In the genomic region with DNA sequence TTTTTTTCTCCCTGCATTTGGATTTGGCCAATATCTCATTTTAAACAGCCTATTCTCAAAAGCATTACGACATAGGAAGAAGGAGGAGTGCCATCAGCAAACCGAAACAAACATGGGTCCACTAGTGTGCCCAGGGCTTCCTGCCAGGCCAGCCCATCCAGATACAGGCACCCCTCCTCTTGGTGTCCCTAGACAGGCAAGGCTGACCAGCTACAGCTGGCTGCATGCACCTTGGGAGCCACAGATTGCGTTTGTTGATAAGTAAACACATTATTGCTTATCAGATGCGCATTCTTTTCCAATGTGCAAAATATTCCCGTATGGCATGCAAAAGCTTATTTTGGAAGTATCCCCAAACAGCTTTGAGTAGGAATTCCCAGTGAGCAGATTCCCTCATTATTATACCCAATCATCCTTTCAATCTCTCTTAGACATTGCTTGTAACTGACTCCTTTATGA, we compare ENCODE assay signal across 8 cellular contexts.
DNase-seq lines count a peak whose midpoint lies in the region; ATAC-seq and TF ChIP-seq lines count a peak whose summit lies in the region.

No MANE protein-coding gene starts in this region.

- H3K79me2 ChIP-seq in GM23248 (ENCODE audit: insufficient read depth), result no peaks in the 10 kb centered on the region

- TF ChIP-seq POLR2A in spleen (IDR thresholded peaks at IDR 0.05), result no peak

- H3K36me3 ChIP-seq in GM23248 (ENCODE audit: low read depth) (no peaks in the 10 kb centered on the region), spleen (no peaks in the 10 kb centered on the region)

- in situ Hi-C loops in GM23248 (cut with MboI), result no loop called here

- H3K27ac ChIP-seq in GM23248 (no peak overlapping the region), right cardiac atrium (ENCODE audit: low read length) (peak overlapping the region; percentile 3), spleen (peak overlapping the region in 7 of 8 donors; percentile 16 to 70 (median 48))

- H3K27me3 ChIP-seq in GM23248 (replicated peaks; ENCODE audit: insufficient read depth), result no peaks in the 10 kb centered on the region
- H3K27me3 ChIP-seq in right cardiac atrium (ENCODE audit: control insufficient read depth, insufficient read depth), result no peaks in the 10 kb centered on the region
- H3K27me3 ChIP-seq in spleen (replicated peaks in 1 of 7), result no peaks in the 10 kb centered on the region

- H3K9me2 ChIP-seq in GM23248 (ENCODE audit: insufficient read depth), result no peaks in the 10 kb centered on the region

- 0 to 1% methylated on average over 5 of the region's 5 CpGs for WGBS in GM23248 (ENCODE audit: low coverage in 1 of 2, low lambda C conversion rate in 2 of 2, missing lambda C conversion rate in 2 of 2), 2 experiments
- 29% methylated on average over 5 of the region's 5 CpGs for WGBS in right cardiac atrium
- WGBS in spleen, 5 donors, result 61 to 77% (median 73%) methylated on average over 5 of the region's 5 CpGs

- peak overlapping the region; percentile 88 for H3K4me2 ChIP-seq in GM23248 (ENCODE audit: unreplicated experiment)

- H3K9me3 ChIP-seq in GM23248 (ENCODE audit: low read depth) (no peaks in the 10 kb centered on the region), right cardiac atrium (ENCODE audit: control insufficient read depth, low read length) (no peaks in the 10 kb centered on the region), spleen (no peaks in the 10 kb centered on the region)

- peak; percentile 91 for ATAC-seq in right cardiac atrium
- no peak for ATAC-seq in GM21390 (IDR thresholded peaks at IDR 0.05; ENCODE audit: unreplicated experiment)
- ATAC-seq in GM21526 (IDR thresholded peaks at IDR 0.05; ENCODE audit: low FRiP score, unreplicated experiment), result no peak

- no peak for TF ChIP-seq CTCF in WI38 (IDR thresholded peaks at IDR 0.05; ENCODE audit: low read depth, low read length)
- no peak for TF ChIP-seq CTCF in spleen (IDR thresholded peaks at IDR 0.05 in 8 of 11, conservative IDR thresholded peaks at IDR 0.05 in 3 of 11)

- H3K4me3 ChIP-seq in GM23248 (peak overlapping the region; percentile 69), WI38 (ENCODE audit: low read depth, low read length) (peak overlapping the region; percentile 36), right cardiac atrium (ENCODE audit: low read length) (peak overlapping the region; percentile 3), spleen (peak overlapping the region in 3 of 8 donors; percentile 8 to 46 (median 9))

- peaks cover 12% of the 10 kb centered on the region for H3K4me1 ChIP-seq in GM23248 (ENCODE audit: insufficient read depth)
- H3K4me1 ChIP-seq in right cardiac atrium (ENCODE audit: control insufficient read depth, insufficient read depth, low read length), result peaks cover 3% of the 10 kb centered on the region
- H3K4me1 ChIP-seq in spleen, result peaks cover 0 to 18% (median 7%) of the 10 kb centered on the region in 6 donors

- DNase-seq in GM23248 (peak; percentile 74), right cardiac atrium (peak; percentile 76 to 93 (median 90)), spleen (no peak), GF-D8 (lab: John Stamatoyannopoulos, UW) (no peak), GM19240 (ENCODE audit: insufficient read length, low spot score) (no peak)

- peak overlapping the region; percentile 68 for H2AFZ ChIP-seq in GM23248

- peaks cover 4% of the 10 kb centered on the region; the same call in 1 of the 2 replicates for H3F3A ChIP-seq in GM23248 (ENCODE audit: insufficient read depth)

- intact Hi-C loops in right cardiac atrium (cut with DNase I), result no loop called here
- intact Hi-C loops in spleen (cut with DNase I; ENCODE audit: low total_unique reads), result no loop called here

- 0 out of 2 replicates have a peak overlapping the region, but pooled peaks have one; percentile 18 for H3K9ac ChIP-seq in GM23248

- no peaks in the 10 kb centered on the region for H4K20me1 ChIP-seq in GM23248 (ENCODE audit: insufficient read depth)

Comparison
In these comparisons a context has a peak if more than half of its experiments do, and no peak if none do; other contexts are left out.
1. DNase-seq: peak in GM23248 (single experiment) and right cardiac atrium (3 of 3); none in spleen (single experiment), GF-D8 (single experiment) and GM19240 (single experiment).
2. ATAC-seq: peak in right cardiac atrium (2 of 2); none in GM21390 (single experiment) and GM21526 (single experiment).